Comparison of ENCODE assay signal across 8 cellular contexts in the genomic region with DNA sequence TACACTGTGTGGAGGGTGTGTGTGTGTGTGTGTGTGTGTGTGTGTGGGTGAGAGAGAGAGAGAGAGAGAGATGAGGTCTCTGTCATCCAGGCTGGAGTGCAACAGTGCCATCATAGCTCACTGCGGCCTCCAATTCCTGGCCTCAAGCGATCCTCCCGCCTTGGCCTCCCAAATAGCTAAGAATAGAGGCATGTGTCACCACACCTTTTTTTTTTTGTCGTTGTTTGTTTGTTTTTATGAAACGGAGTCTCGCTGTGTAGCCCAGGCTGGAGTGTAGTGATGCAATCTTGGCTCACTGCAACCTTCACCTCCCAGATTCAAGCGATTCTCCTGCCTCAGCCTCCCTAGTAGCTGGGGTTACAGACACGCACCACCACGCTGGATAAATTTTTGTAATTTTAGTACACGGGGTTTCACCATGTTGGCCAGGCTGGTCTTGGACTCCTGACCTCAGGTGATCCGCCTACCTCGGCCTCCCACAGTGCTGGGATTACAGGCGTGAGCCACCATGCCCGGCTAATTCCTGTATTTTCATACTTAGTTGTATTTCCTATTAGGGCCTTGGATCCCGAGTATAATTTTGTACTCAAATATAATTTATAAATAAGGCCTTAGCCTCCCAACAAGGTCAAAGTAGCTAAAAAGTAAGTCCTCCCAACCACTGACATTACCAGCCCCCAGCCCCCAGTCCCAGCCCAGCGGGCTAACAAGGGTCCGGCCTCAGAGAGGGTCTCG. TPM values are rescaled to one million over a fixed set of nuclear protein-coding genes. Genes with fewer than 3 reads are reported as not detected.
A peak's percentile ranks its signal among the peaks of the same experiment; 100 is the strongest.
DNase-seq lines count a peak whose midpoint lies in the region; ATAC-seq and TF ChIP-seq lines count a peak whose summit lies in the region.
"Not testable (repeated sequence)": the region's sequence is repeated elsewhere in the genome, so short reads cannot be mapped to it uniquely, and the experiment has no call there.

No MANE protein-coding gene starts in this region.

- H3K9ac ChIP-seq in iPS-15b (ENCODE audit: low read depth, low read length) = peak overlapping the region; percentile 65

- not testable (repeated sequence) for TF ChIP-seq CTCF in AG04450 (IDR thresholded peaks at IDR 0.05; ENCODE audit: low read depth, low read length); Peyer's patch (IDR thresholded peaks at IDR 0.05)

- peak overlapping the region; percentile 79 for H3K27ac Mint-ChIP-seq in activated naive CD4-positive, alpha-beta T cell treated with anti-CD3 and anti-CD28 coated beads for 36 hours
- H3K27ac Mint-ChIP-seq in naive thymus-derived CD8-positive, alpha-beta T cell = peak overlapping the region in 9 of 10 donors; percentile 74 to 92 (median 86)
- H3K27ac Mint-ChIP-seq in stimulated activated effector memory CD8-positive, alpha-beta T cell treated with anti-CD3 and anti-CD28 coated beads, Interleukin-12 subunit alpha, Interleukin-12 subunit beta, amount 100 ng/mL, for 72 hours = not testable (repeated sequence)

- peak overlapping the region; percentile 74 for H3K4me3 ChIP-seq in AG04450 (ENCODE audit: low read depth, low read length)
- peak overlapping the region; percentile 54 to 98 (median 76) for H3K4me3 ChIP-seq in Peyer's patch
- peak overlapping the region; percentile 60 for H3K4me3 ChIP-seq in effector memory CD4-positive, alpha-beta T cell (ENCODE audit: insufficient read depth, low read depth, low read length, poor library complexity, severe bottlenecking)
- peak overlapping the region; percentile 36 for H3K4me3 ChIP-seq in iPS-15b (ENCODE audit: low read depth, low read length)

- peaks cover 31% of the 10 kb centered on the region for H3K4me1 Mint-ChIP-seq in activated naive CD4-positive, alpha-beta T cell treated with anti-CD3 and anti-CD28 coated beads for 36 hours (ENCODE audit: low read depth)
- peaks cover 6 to 51% (median 36%) of the 10 kb centered on the region in 4 donors for H3K4me1 Mint-ChIP-seq in naive thymus-derived CD8-positive, alpha-beta T cell
- peaks cover 28% of the 10 kb centered on the region for H3K4me1 Mint-ChIP-seq in stimulated activated effector memory CD8-positive, alpha-beta T cell treated with anti-CD3 and anti-CD28 coated beads, Interleukin-12 subunit alpha, Interleukin-12 subunit beta, amount 100 ng/mL, for 72 hours

- not testable (repeated sequence) for TF ChIP-seq POLR2A in Peyer's patch (IDR thresholded peaks at IDR 0.05)

- not testable (repeated sequence) for H3K9me3 Mint-ChIP-seq in activated naive CD4-positive, alpha-beta T cell treated with anti-CD3 and anti-CD28 coated beads for 36 hours; naive thymus-derived CD8-positive, alpha-beta T cell; stimulated activated effector memory CD8-positive, alpha-beta T cell treated with anti-CD3 and anti-CD28 coated beads, Interleukin-12 subunit alpha, Interleukin-12 subunit beta, amount 100 ng/mL, for 72 hours

- peak overlapping the region; percentile 81 for H3K4me3 Mint-ChIP-seq in activated naive CD4-positive, alpha-beta T cell treated with anti-CD3 and anti-CD28 coated beads for 36 hours
- H3K4me3 Mint-ChIP-seq in naive thymus-derived CD8-positive, alpha-beta T cell = peak overlapping the region; percentile 55 to 88 (median 77)
- H3K4me3 Mint-ChIP-seq in stimulated activated effector memory CD8-positive, alpha-beta T cell treated with anti-CD3 and anti-CD28 coated beads, Interleukin-12 subunit alpha, Interleukin-12 subunit beta, amount 100 ng/mL, for 72 hours = peak overlapping the region; percentile 58

- H3K9me3 ChIP-seq in AG04450 (ENCODE audit: control insufficient read depth, insufficient read depth, low read length); Peyer's patch; effector memory CD4-positive, alpha-beta T cell (ENCODE audit: control insufficient read depth, low read length); iPS-15b (ENCODE audit: control insufficient read depth, insufficient read depth, low read length): not testable (repeated sequence)

- H3K27me3 Mint-ChIP-seq in activated naive CD4-positive, alpha-beta T cell treated with anti-CD3 and anti-CD28 coated beads for 36 hours (ENCODE audit: low read depth); naive thymus-derived CD8-positive, alpha-beta T cell: not testable (repeated sequence)

- peaks cover 0 to 18% (median 0%) of the 10 kb centered on the region in 4 donors for H3K4me1 ChIP-seq in Peyer's patch
- H3K4me1 ChIP-seq in effector memory CD4-positive, alpha-beta T cell (ENCODE audit: control insufficient read depth, insufficient read depth, low read length, poor library complexity, severe bottlenecking); iPS-15b (ENCODE audit: control insufficient read depth, insufficient read depth, low read length): not testable (repeated sequence)

- intact Hi-C loops in activated naive CD4-positive, alpha-beta T cell treated with anti-CD3 and anti-CD28 coated beads for 36 hours (cut with micrococcal nuclease) = loop anchor here (1.0 kb wide), 1 partner anchor 17 kb away; the partner anchor contains the start of gene MRPS31

- CTCF ChIA-PET in AG04450 (lab: Charles Lee) = interaction anchor here (0.7 to 2.0 kb wide), 5 partner anchors 11 to 266 kb away, joined by 3 to 7 read pairs (median 4); no protein-coding TSS in a partner anchor
- CTCF ChIA-PET in HEK293T (lab: Yijun Ruan, JAX) = not testable (repeated sequence)
- CTCF ChIA-PET in activated naive CD4-positive, alpha-beta T cell treated with anti-CD3 and anti-CD28 coated beads for 36 hours (lab: Charles Lee) = interaction anchor here (0.7 to 2.8 kb wide), 5 partner anchors 9 to 133 kb away, joined by 3 to 17 read pairs (median 5); no protein-coding TSS in a partner anchor

- not testable (repeated sequence) for ATAC-seq in naive thymus-derived CD8-positive, alpha-beta T cell; stimulated activated effector memory CD8-positive, alpha-beta T cell treated with anti-CD3 and anti-CD28 coated beads, Interleukin-12 subunit alpha, Interleukin-12 subunit beta, amount 100 ng/mL, for 72 hours

- not testable (repeated sequence) for H3K36me3 Mint-ChIP-seq in activated naive CD4-positive, alpha-beta T cell treated with anti-CD3 and anti-CD28 coated beads for 36 hours (ENCODE audit: low read depth); naive thymus-derived CD8-positive, alpha-beta T cell; stimulated activated effector memory CD8-positive, alpha-beta T cell treated with anti-CD3 and anti-CD28 coated beads, Interleukin-12 subunit alpha, Interleukin-12 subunit beta, amount 100 ng/mL, for 72 hours

- not testable (repeated sequence) for DNase-seq in AG04450 (ENCODE audit: low read depth, low spot score); HEK293T (ENCODE audit: extremely low spot score); effector memory CD4-positive, alpha-beta T cell; naive thymus-derived CD8-positive, alpha-beta T cell; stimulated activated effector memory CD8-positive, alpha-beta T cell treated with anti-CD3 and anti-CD28 coated beads, Interleukin-12 subunit alpha, Interleukin-12 subunit beta, amount 100 ng/mL, for 72 hours (ENCODE audit: low spot score in 2 of 2)
- DNase-seq in Peyer's patch = peak in 1 of 3 donors; percentile 45
- peak; percentile 20 for DNase-seq in activated naive CD4-positive, alpha-beta T cell treated with anti-CD3 and anti-CD28 coated beads for 36 hours

- H3K27me3 ChIP-seq in AG04450 (ENCODE audit: control insufficient read depth, insufficient read depth, low read length); Peyer's patch; effector memory CD4-positive, alpha-beta T cell (replicated peaks; ENCODE audit: control insufficient read depth, insufficient read depth, low read length, poor library complexity, severe bottlenecking); iPS-15b (ENCODE audit: control insufficient read depth, insufficient read depth, low read length): not testable (repeated sequence)

- peak overlapping the region; percentile 61 for H3K27ac ChIP-seq in AG04450 (ENCODE audit: low read depth, low read length)
- H3K27ac ChIP-seq in Peyer's patch = peak overlapping the region; percentile 81 to 97 (median 88)
- H3K27ac ChIP-seq in effector memory CD4-positive, alpha-beta T cell (ENCODE audit: insufficient read depth, low read length, poor library complexity, severe bottlenecking) = peak overlapping the region; percentile 63

- not testable (repeated sequence) for H3K36me3 ChIP-seq in Peyer's patch; effector memory CD4-positive, alpha-beta T cell (ENCODE audit: control insufficient read depth, insufficient read depth, low read length); iPS-15b (ENCODE audit: control insufficient read depth, insufficient read depth, low read length)

- POLR2A ChIA-PET in AG04450 (lab: Yijun Ruan, JAX) (interaction anchor here (1.5 kb wide), 1 partner anchor 133 kb away, joined by 6 read pairs; no protein-coding TSS in a partner anchor), HEK293T (lab: Yijun Ruan, JAX) (interaction anchor here (0.6 to 2.7 kb wide), 7 partner anchors 9 to 1797 kb away, joined by 3 to 9 read pairs (median 4); partner anchors contain the start of gene WBP4)
- POLR2A ChIA-PET in naive thymus-derived CD8-positive, alpha-beta T cell (lab: Charles Lee) = interaction anchor here (0.6 to 4.1 kb wide), 15 partner anchors 9 to 1752 kb away, joined by 3 to 26 read pairs (median 4); partner anchors contain the start of genes KBTBD7, MRPS31 and WBP4

TF ChIP-seq in HEK293T, 16 proteins besides CTCF, POLR2A, EP300 and RAD21:
- TF ChIP-seq ZNF384 (IDR thresholded peaks at IDR 0.05) = peak; percentile 62; the same call in 1 of the 2 replicates

RNA-seq across cellular contexts. Expression of gene SLC25A15, which starts 0.7 kb away (rescaled TPM):
- polyA plus RNA-seq in AG04450 (2011; rRNA removed) = 8.1 and 9.9 TPM in 2 replicates
- polyA minus RNA-seq in AG04450 (2011; rRNA and poly(A)+ RNA removed) = 14.8 and 20.0 TPM in 2 replicates
- 10 to 100 TPM; 19.0 to 92.8 (median 75.5) TPM for total RNA-seq in Peyer's patch
- 10 to 100 TPM; 15.5 to 15.6 TPM for total RNA-seq in activated naive CD4-positive, alpha-beta T cell treated with anti-CD3 and anti-CD28 coated beads for 36 hours
- total RNA-seq in naive thymus-derived CD8-positive, alpha-beta T cell = 10 to 100 TPM; 11.4 to 13.1 TPM
- 10 to 100 TPM in 2 of 3 donors, 1 to 10 TPM in 1; 5.3 to 12.1 (median 10.2) TPM for polyA plus RNA-seq in naive thymus-derived CD8-positive, alpha-beta T cell

RNA-seq across cellular contexts. Expression of gene MRPS31, which starts 17.7 kb away (rescaled TPM):
- 16.5 and 22.8 TPM in 2 replicates for polyA plus RNA-seq in AG04450 (2011; rRNA removed)
- 6.0 and 10.8 TPM in 2 replicates for polyA minus RNA-seq in AG04450 (2011; rRNA and poly(A)+ RNA removed)
- total RNA-seq in Peyer's patch = 10 to 100 TPM; 12.4 to 26.8 (median 18.9) TPM
- total RNA-seq in activated naive CD4-positive, alpha-beta T cell treated with anti-CD3 and anti-CD28 coated beads for 36 hours = 10 to 100 TPM; 28.4 to 28.8 TPM
- total RNA-seq in naive thymus-derived CD8-positive, alpha-beta T cell = 10 to 100 TPM; 40.0 to 41.2 TPM
- polyA plus RNA-seq in naive thymus-derived CD8-positive, alpha-beta T cell = 10 to 100 TPM; 48.8 to 60.2 (median 57.8) TPM
